Comparison of ENCODE assay signal across 1 cellular context in genomic region chr22:22779213-22779612, GRCh38.
TF ChIP-seq lines count a peak whose summit lies in the region.

No MANE protein-coding gene starts in this region.

TF ChIP-seq in K562, 482 proteins besides CTCF, POLR2A, EP300 and RAD21 (continued from another document and continues in another):
- TF ChIP-seq ZNF407 (IDR thresholded peaks at IDR 0.05; ENCODE audit: low read depth) (no peak), THRAP3 (IDR thresholded peaks at IDR 0.05; ENCODE audit: borderline replicate concordance) (no peak), ZNF436 (CRISPR knock-in tag; IDR thresholded peaks at IDR 0.05) (no peak), TEAD4 (IDR thresholded peaks at IDR 0.05; ENCODE audit: low read length) (no peak), TEAD4 (CRISPR knock-in tag; IDR thresholded peaks at IDR 0.05; ENCODE audit: borderline replicate concordance) (0 out of 2 replicates have a peak, but pooled peaks have one; percentile 57), PTTG1 (tag; IDR thresholded peaks at IDR 0.05; ENCODE audit: low read depth) (no peak), KLF13 (tag; IDR thresholded peaks at IDR 0.05; ENCODE audit: borderline replicate concordance, low read depth) (no peak), MNT (conservative IDR thresholded peaks at IDR 0.05) (0 out of 4 replicates have a peak, but pooled peaks have one; percentile 3 to 8), RBM14 (IDR thresholded peaks at IDR 0.05; ENCODE audit: borderline replicate concordance, insufficient read depth, low read depth, low read length) (no peak), ZBED1 (IDR thresholded peaks at IDR 0.05) (no peak), PHB (CRISPR knock-in tag; IDR thresholded peaks at IDR 0.05) (no peak), ID3 (CRISPR knock-in tag; IDR thresholded peaks at IDR 0.05) (no peak), ID3 (tag; IDR thresholded peaks at IDR 0.05) (no peak), ZNF77 (CRISPR knock-in tag; IDR thresholded peaks at IDR 0.05) (no peak), NELFE (IDR thresholded peaks at IDR 0.05; ENCODE audit: insufficient read depth, insufficient read length) (no peak), ZFP91 (CRISPR knock-in tag; IDR thresholded peaks at IDR 0.05) (no peak), NKRF (IDR thresholded peaks at IDR 0.05; ENCODE audit: borderline replicate concordance) (no peak), HCFC1 (IDR thresholded peaks at IDR 0.05; ENCODE audit: low read depth, low read length) (no peak), E2F8 (IDR thresholded peaks at IDR 0.05; ENCODE audit: low read depth, partially characterized antibody) (no peak), RBM34 (IDR thresholded peaks at IDR 0.05; ENCODE audit: borderline replicate concordance, insufficient read depth, low read length) (no peak), RBM39 (optimal IDR thresholded peaks at IDR 0.05; ENCODE audit: low read depth, low read length) (no peak), ZNF324 (CRISPR knock-in tag; IDR thresholded peaks at IDR 0.05) (no peak), ZBTB9 (CRISPR knock-in tag; IDR thresholded peaks at IDR 0.05) (no peak), ZBTB12 (CRISPR knock-in tag; IDR thresholded peaks at IDR 0.05) (no peak), FOXA3 (CRISPR knock-in tag; conservative IDR thresholded peaks at IDR 0.05 in 1 of 2, IDR thresholded peaks at IDR 0.05 in 1 of 2) (0 out of 4 replicates have a peak, but pooled peaks of 1 of the 2 experiments have one; percentile 51)
